ENCODE assay signal across 16 cellular contexts in the genomic region with DNA sequence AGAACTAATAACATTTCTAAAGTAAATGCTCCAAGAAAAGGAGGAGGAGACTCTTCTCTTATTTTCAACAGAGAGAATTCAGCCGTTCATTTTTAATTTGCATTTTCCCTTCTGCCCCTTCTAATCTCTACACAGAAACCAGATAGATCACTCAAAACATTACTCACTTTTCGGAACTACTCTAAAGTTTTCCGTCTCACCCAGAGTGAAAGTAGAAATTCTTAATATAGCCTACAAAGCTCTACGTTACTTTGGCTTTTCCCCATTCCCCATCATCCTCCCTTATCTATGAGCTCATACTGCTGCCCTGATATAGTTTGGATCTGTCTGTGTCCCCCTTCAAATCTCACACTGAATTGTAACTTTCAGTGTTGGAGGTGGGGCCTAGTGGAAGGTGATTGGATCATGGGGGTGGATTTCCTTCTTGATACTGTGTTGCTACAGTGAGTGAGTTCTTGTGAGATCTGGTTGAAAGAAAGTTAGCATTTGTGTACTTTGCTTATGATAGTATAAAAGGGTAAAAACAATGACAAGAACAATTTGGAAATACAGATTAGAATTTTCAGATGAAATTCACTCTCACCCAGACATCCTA.
A peak's percentile ranks its signal among the peaks of the same experiment; 100 is the strongest.
DNase-seq lines count a peak whose midpoint lies in the region; ATAC-seq and TF ChIP-seq lines count a peak whose summit lies in the region.
"Had no signal": no experiment of that assay in that cellular context is flagged by ENCODE, and none has a peak within 500 bp of the region (broad histone marks: within the 10 kb centered on the region; RNA-seq: fewer than 3 reads in every experiment).

No MANE protein-coding gene starts in this region.

- no peaks in the 10 kb centered on the region for H3K4me1 ChIP-seq in left lung
- H3K4me1 ChIP-seq: A549, tibial nerve had no signal

- no peak overlapping the region for H3K4me3 ChIP-seq in GM12865 (ENCODE audit: low read depth, low read length)
- no peak overlapping the region for H3K4me3 ChIP-seq in left lung
- H3K4me3 ChIP-seq: A549, tibial nerve had no signal

- peak; percentile 79 for ATAC-seq in GM19397 (IDR thresholded peaks at IDR 0.05; ENCODE audit: unreplicated experiment)
- peak; percentile 82 for ATAC-seq in HG02759 (IDR thresholded peaks at IDR 0.05; ENCODE audit: unreplicated experiment)
- ATAC-seq in HG03457 (IDR thresholded peaks at IDR 0.05; ENCODE audit: unreplicated experiment) = peak; percentile 81
- ATAC-seq in left lung = no peak
- ATAC-seq: A549; activated CD4-positive, CD25-positive, alpha-beta regulatory T cell treated with anti-CD3 and anti-CD28 coated beads, Interleukin-2, amount 50 U/mL, for 24 hours had no signal

- TF ChIP-seq CTCF in GM12865 (IDR thresholded peaks at IDR 0.05; ENCODE audit: insufficient read depth, low read depth, low read length, missing control alignments) (no peak), left lung (IDR thresholded peaks at IDR 0.05) (no peak)

- POLR2A ChIA-PET in HEK293T (lab: Yijun Ruan, JAX) = no interaction called here

- DNase-seq in GM12865 (ENCODE audit: low read depth) (peak; percentile 24), left lung (no peak), dermis blood vessel endothelial cell (no peak), DMS153 (lab: John Stamatoyannopoulos, UW) (no peak), HEK293T (ENCODE audit: extremely low spot score) (no peak)
- DNase-seq: activated CD8-positive, alpha-beta memory T cell treated with anti-CD3 and anti-CD28 coated beads, Interleukin-2, amount 50 U/mL, for 48 hours; GF-D8; glutamatergic neuron; kidney; NCI-H226 had no signal

- intact Hi-C loops in left lung (cut with DNase I) = no loop called here

- CTCF ChIA-PET in HEK293T (lab: Yijun Ruan, JAX) = no interaction called here

- no peak overlapping the region for H3K27ac ChIP-seq in left lung
- H3K27ac ChIP-seq: A549, tibial nerve had no signal

- H3K36me3 ChIP-seq in left lung = no peaks in the 10 kb centered on the region
- H3K36me3 ChIP-seq: tibial nerve had no signal

- H3K27me3 ChIP-seq in left lung = no peaks in the 10 kb centered on the region
- H3K27me3 ChIP-seq: tibial nerve had no signal

- H3K9me3 ChIP-seq in left lung = no peaks in the 10 kb centered on the region
- H3K9me3 ChIP-seq: A549, tibial nerve had no signal

TF ChIP-seq in HEK293T, 16 proteins besides CTCF, POLR2A, EP300 and RAD21:
- TF ChIP-seq SUZ12 (IDR thresholded peaks at IDR 0.05) (no peak), L3MBTL2 (conservative IDR thresholded peaks at IDR 0.05) (no peak), CTBP1 (IDR thresholded peaks at IDR 0.05; ENCODE audit: borderline replicate concordance) (no peak), FOXM1 (IDR thresholded peaks at IDR 0.05; ENCODE audit: borderline replicate concordance) (no peak), HDGF (IDR thresholded peaks at IDR 0.05; ENCODE audit: borderline replicate concordance) (no peak), ARNT (IDR thresholded peaks at IDR 0.05) (no peak)
TF ChIP-seq in HEK293T: peak in this region for 0.
